In the genomic region with DNA sequence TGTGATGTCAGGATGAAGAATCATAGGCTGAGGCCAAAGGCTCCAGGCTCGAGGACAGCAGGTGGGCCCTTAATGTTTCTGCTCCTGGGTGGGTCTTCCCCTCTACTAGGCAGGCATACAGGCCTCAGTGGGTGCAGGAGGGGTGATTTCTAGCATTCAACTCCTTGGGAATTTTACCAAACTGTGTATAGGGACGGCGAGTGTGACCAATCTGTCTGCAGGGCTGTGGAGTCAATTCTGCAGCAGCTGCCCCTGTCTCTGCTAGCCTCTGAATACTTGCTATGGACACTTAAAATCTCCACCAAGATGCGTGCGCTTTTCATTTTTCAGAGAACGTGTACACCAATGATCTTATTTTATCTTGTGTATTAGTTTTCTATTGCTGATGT, we compare ENCODE assay signal across 21 cellular contexts.
DNase-seq lines count a peak whose midpoint lies in the region; ATAC-seq, FAIRE-seq and TF ChIP-seq lines count a peak whose summit lies in the region.
"Had no signal": no experiment of that assay in that cellular context is flagged by ENCODE, and none has a peak within 500 bp of the region (broad histone marks: within the 10 kb centered on the region; RNA-seq: fewer than 3 reads in every experiment).

No MANE protein-coding gene starts in this region.

- H2AFZ ChIP-seq in keratinocyte (ENCODE audit: control insufficient read depth, low read length) (no peak overlapping the region), smooth muscle cell (ENCODE audit: low read depth) (no peak overlapping the region)

- H3F3A ChIP-seq in smooth muscle cell (ENCODE audit: low read depth): peaks cover 10% of the 10 kb centered on the region

- in situ Hi-C loops in HAP-1 (cut with MboI; ENCODE audit: low sequenced_read_pairs): no loop called here

- H3K27ac ChIP-seq in SJCRH30 (peak overlapping the region; percentile 90), keratinocyte (ENCODE audit: control insufficient read depth, insufficient read depth, low read length) (no peak overlapping the region), smooth muscle cell (ENCODE audit: low read depth) (peak overlapping the region; percentile 70), urinary bladder (ENCODE audit: low read depth) (peak overlapping the region; percentile 75)

- dilution Hi-C loops in keratinocyte (cut with MboI; ENCODE audit: extremely low pct_ligation_motif_present, low sequenced_read_pairs): no loop called here

- H3K4me1 ChIP-seq in SJCRH30 (peaks cover 46% of the 10 kb centered on the region), keratinocyte (ENCODE audit: control insufficient read depth, extremely low read depth, insufficient read depth, low read length) (peaks cover 31% of the 10 kb centered on the region), smooth muscle cell (ENCODE audit: low read depth) (peaks cover 29% of the 10 kb centered on the region), urinary bladder (ENCODE audit: insufficient read depth) (no peaks in the 10 kb centered on the region), HAP-1 (no peaks in the 10 kb centered on the region)
- H3K4me1 ChIP-seq: BE2C had no signal

- H3K4me3 ChIP-seq in SJCRH30 (peak overlapping the region; percentile 42), keratinocyte (ENCODE audit: control insufficient read depth in 2 of 3, extremely low read depth in 1 of 3, insufficient read depth in 2 of 3, low read depth in 1 of 3, low read length in 3 of 3) (no peak overlapping the region), smooth muscle cell (no peak overlapping the region), urinary bladder (ENCODE audit: low read depth, low read length) (no peak overlapping the region), HAP-1 (no peak overlapping the region)

- H3K4me3 Mint-ChIP-seq in T-helper 17 cell: no peak overlapping the region
- H3K4me3 Mint-ChIP-seq: CD4-positive, CD25-positive, alpha-beta regulatory T cell; CD8-positive, alpha-beta memory T cell; H9 had no signal

- peak overlapping the region; percentile 57 for H3K4me2 ChIP-seq in keratinocyte (ENCODE audit: control insufficient read depth, extremely low read depth, insufficient read depth, low read depth, low read length)
- H3K4me2 ChIP-seq in smooth muscle cell: peak overlapping the region; percentile 48

- no peaks in the 10 kb centered on the region for H3K9me1 ChIP-seq in keratinocyte (ENCODE audit: control insufficient read depth, extremely low read depth, insufficient read depth, low read length)

- H3K36me3 ChIP-seq in SJCRH30 (no peaks in the 10 kb centered on the region), keratinocyte (ENCODE audit: control insufficient read depth in 2 of 2, extremely low read depth in 1 of 2, insufficient read depth in 2 of 2, low read length in 2 of 2) (no peaks in the 10 kb centered on the region), smooth muscle cell (ENCODE audit: low read depth) (no peaks in the 10 kb centered on the region), urinary bladder (ENCODE audit: insufficient read depth) (no peaks in the 10 kb centered on the region), HAP-1 (replicated peaks) (no peaks in the 10 kb centered on the region)
- H3K36me3 ChIP-seq: BE2C had no signal

- H3K27ac Mint-ChIP-seq in T-helper 17 cell: no peak overlapping the region
- H3K27ac Mint-ChIP-seq: CD4-positive, CD25-positive, alpha-beta regulatory T cell; CD8-positive, alpha-beta memory T cell had no signal

- H3K79me2 ChIP-seq in keratinocyte (ENCODE audit: control insufficient read depth, insufficient read depth, low read length) (no peaks in the 10 kb centered on the region), smooth muscle cell (ENCODE audit: low read depth) (no peaks in the 10 kb centered on the region)

- ATAC-seq in HG03469 (IDR thresholded peaks at IDR 0.05; ENCODE audit: unreplicated experiment) (no peak), T-helper 17 cell (no peak)

- H3K27me3 Mint-ChIP-seq in T-helper 17 cell: peaks cover 50% of the 10 kb centered on the region

- no peak for FAIRE-seq in keratinocyte (lab: Jason Lieb, UNC)
- FAIRE-seq: A204.1, D721Med, G401.6, GM12891, GM19239, H1 had no signal

- no peak overlapping the region for H3K9ac ChIP-seq in keratinocyte (ENCODE audit: control insufficient read depth, extremely low read depth, insufficient read depth, low read length)
- H3K9ac ChIP-seq in smooth muscle cell (ENCODE audit: low read depth): no peak overlapping the region

- DNase-seq in SJCRH30 (peak; percentile 53 to 60), keratinocyte (ENCODE audit: low read depth, low spot score) (no peak), smooth muscle cell (lab: John Stamatoyannopoulos, UW; ENCODE audit: unreplicated experiment) (no peak), HAP-1 (ENCODE audit: low spot score in 2 of 2) (no peak), T-helper 17 cell (no peak)
- DNase-seq in activated naive CD4-positive, alpha-beta T cell (lab: John Stamatoyannopoulos, UW): no peak
- DNase-seq: ACHN; BE2C; C1 segment of cervical spinal cord; CD4-positive, CD25-positive, alpha-beta regulatory T cell; CD8-positive, alpha-beta memory T cell; COR-L47; H9 had no signal

- no peaks in the 10 kb centered on the region for H3K36me3 Mint-ChIP-seq in T-helper 17 cell (ENCODE audit: low read depth)
- H3K36me3 Mint-ChIP-seq: CD4-positive, CD25-positive, alpha-beta regulatory T cell; CD8-positive, alpha-beta memory T cell had no signal

- H3K4me1 Mint-ChIP-seq in T-helper 17 cell: peaks cover 3% of the 10 kb centered on the region
- H3K4me1 Mint-ChIP-seq: CD8-positive, alpha-beta memory T cell had no signal

- H3K9me3 ChIP-seq in SJCRH30 (replicated peaks) (no peaks in the 10 kb centered on the region), keratinocyte (ENCODE audit: control insufficient read depth, low read depth, low read length) (no peaks in the 10 kb centered on the region), smooth muscle cell (replicated peaks; ENCODE audit: low read depth) (no peaks in the 10 kb centered on the region), HAP-1 (no peaks in the 10 kb centered on the region), T-helper 17 cell (ENCODE audit: control insufficient read depth, low read length, poor library complexity, severe bottlenecking) (peaks cover 2% of the 10 kb centered on the region)
- H3K9me3 ChIP-seq: BE2C had no signal

- H3K27me3 ChIP-seq in SJCRH30 (no peaks in the 10 kb centered on the region), keratinocyte (ENCODE audit: control insufficient read depth, extremely low read depth, insufficient read depth, low read length) (peaks cover 5% of the 10 kb centered on the region), smooth muscle cell (ENCODE audit: low read depth) (no peaks in the 10 kb centered on the region), HAP-1 (ENCODE audit: low read depth) (no peaks in the 10 kb centered on the region)
- H3K27me3 ChIP-seq: BE2C had no signal

- 80% methylated on average over 6 of the region's 6 CpGs for WGBS in smooth muscle cell (ENCODE audit: low lambda C conversion rate)
- WGBS in urinary bladder: 80% methylated on average over 6 of the region's 6 CpGs

- TF ChIP-seq CTCF in keratinocyte (optimal IDR thresholded peaks at IDR 0.05 in 1 of 3, IDR thresholded peaks at IDR 0.05 in 1 of 3, conservative IDR thresholded peaks at IDR 0.05 in 1 of 3; ENCODE audit: extremely low read depth in 1 of 3, insufficient read depth in 2 of 3, low read length in 3 of 3) (no peak), smooth muscle cell (IDR thresholded peaks at IDR 0.05; ENCODE audit: borderline replicate concordance, insufficient read depth, poor library complexity, severe bottlenecking) (no peak)

- H4K20me1 ChIP-seq in keratinocyte (ENCODE audit: control insufficient read depth, extremely low read depth, insufficient read depth, low read length) (no peaks in the 10 kb centered on the region), smooth muscle cell (ENCODE audit: low read depth) (no peaks in the 10 kb centered on the region)

Comparison
In these comparisons a context has a peak if more than half of its experiments do, and no peak if none do; other contexts are left out.
1. DNase-seq: peak in SJCRH30 (2 of 2); none in keratinocyte (single experiment), smooth muscle cell (single experiment), activated naive CD4-positive, alpha-beta T cell (0 of 4), HAP-1 (0 of 2) and T-helper 17 cell (0 of 3).